In the genomic region with DNA sequence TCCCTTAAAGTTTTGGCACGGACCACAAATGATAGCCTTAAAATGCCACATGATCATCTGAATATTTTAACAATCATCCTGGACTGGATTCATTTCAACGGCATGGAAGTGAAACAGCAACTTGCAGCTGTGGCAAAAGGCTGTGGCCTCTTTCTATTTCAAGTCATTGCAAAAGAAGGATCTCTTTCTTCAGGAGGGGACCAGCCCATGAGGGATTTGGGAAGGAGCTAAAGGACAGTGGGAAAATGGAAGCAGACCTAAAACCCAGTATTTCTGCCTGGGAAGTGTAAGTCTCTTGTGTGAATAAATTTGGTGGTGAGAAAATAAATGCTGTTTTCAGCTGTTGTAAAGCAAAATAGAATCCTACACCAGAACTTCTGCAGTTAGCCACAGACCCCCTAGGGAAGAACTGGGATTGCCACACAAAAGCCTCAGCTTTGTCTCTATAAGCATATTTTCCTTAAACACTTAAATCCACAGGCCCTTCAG, we compare ENCODE assay signal across 9 cellular contexts.
DNase-seq lines count a peak whose midpoint lies in the region; ATAC-seq, FAIRE-seq and TF ChIP-seq lines count a peak whose summit lies in the region.
"Had no signal": no experiment of that assay in that cellular context is flagged by ENCODE, and none has a peak within 500 bp of the region (broad histone marks: within the 10 kb centered on the region; RNA-seq: fewer than 3 reads in every experiment).

No MANE protein-coding gene starts in this region.

- intact Hi-C loops in mammary epithelial cell (cut with micrococcal nuclease), result no loop called here

- CTCF ChIA-PET in mammary epithelial cell (lab: Charles Lee; ENCODE audit: low non-redundant PET), result interaction anchor here (0.7 kb wide), 1 partner anchor 62 kb away, joined by 3 read pairs; no protein-coding TSS in a partner anchor

- H3K9me3 ChIP-seq in MG63, result no peaks in the 10 kb centered on the region
- no peaks in the 10 kb centered on the region for H3K9me3 ChIP-seq in mammary epithelial cell (replicated peaks; ENCODE audit: insufficient read depth, low read length)
- no peaks in the 10 kb centered on the region for H3K9me3 ChIP-seq in keratinocyte (ENCODE audit: control insufficient read depth, low read depth, low read length)

- 0% methylated on average over 2 of the region's 2 CpGs for WGBS in mammary epithelial cell (ENCODE audit: low coverage, missing lambda C conversion rate)

- H3K4me1 ChIP-seq in mammary epithelial cell (ENCODE audit: insufficient read depth, low read length) (peaks cover 18% of the 10 kb centered on the region), keratinocyte (ENCODE audit: control insufficient read depth, extremely low read depth, insufficient read depth, low read length) (peaks cover 18% of the 10 kb centered on the region)

- no TSS peak for BruUV-seq in mammary epithelial cell (replicated peaks; lab: Mats Ljungman, UMichigan)

- H3K4me3 ChIP-seq in MG63 (no peak overlapping the region), mammary epithelial cell (replicated peaks in 1 of 3; ENCODE audit: insufficient read depth in 1 of 3, low read depth in 2 of 3, low read length in 3 of 3) (peak overlapping the region in 1 of 3 experiments; percentile 10), keratinocyte (ENCODE audit: control insufficient read depth in 2 of 3, extremely low read depth in 1 of 3, insufficient read depth in 2 of 3, low read depth in 1 of 3, low read length in 3 of 3) (peak overlapping the region in 2 of 3 experiments; percentile 30 to 34)

- TF ChIP-seq CTCF in mammary epithelial cell (conservative IDR thresholded peaks at IDR 0.05 in 1 of 2, IDR thresholded peaks at IDR 0.05 in 1 of 2; ENCODE audit: extremely low read depth in 1 of 2, insufficient read depth in 1 of 2, low read depth in 1 of 2, low read length in 2 of 2), result no peak
- TF ChIP-seq CTCF in keratinocyte (optimal IDR thresholded peaks at IDR 0.05 in 1 of 3, IDR thresholded peaks at IDR 0.05 in 1 of 3, conservative IDR thresholded peaks at IDR 0.05 in 1 of 3; ENCODE audit: extremely low read depth in 1 of 3, insufficient read depth in 2 of 3, low read length in 3 of 3), result no peak

- H3K27ac ChIP-seq in mammary epithelial cell (ENCODE audit: insufficient read depth, low read depth, low read length), result peak overlapping the region; percentile 44
- H3K27ac ChIP-seq in keratinocyte (ENCODE audit: control insufficient read depth, insufficient read depth, low read length), result peak overlapping the region; percentile 59

- H4K20me1 ChIP-seq in mammary epithelial cell (ENCODE audit: insufficient read depth, low read length) (no peaks in the 10 kb centered on the region), keratinocyte (ENCODE audit: control insufficient read depth, extremely low read depth, insufficient read depth, low read length) (no peaks in the 10 kb centered on the region)

- H3K9ac ChIP-seq in mammary epithelial cell (ENCODE audit: insufficient read depth, low read length) (no peak overlapping the region), keratinocyte (ENCODE audit: control insufficient read depth, extremely low read depth, insufficient read depth, low read length) (peak overlapping the region; percentile 8)

- DNase-seq in MG63, result peak; percentile 22
- peak; percentile 79 for DNase-seq in mammary epithelial cell
- peak; percentile 15 for DNase-seq in keratinocyte (ENCODE audit: low read depth, low spot score)
- DNase-seq in stromal cell of bone marrow (ENCODE audit: low read depth), result peak; percentile 76
- no peak for DNase-seq in kidney tubule cell (ENCODE audit: low spot score)
- no peak for DNase-seq in SW 1271 (lab: John Stamatoyannopoulos, UW)
- no peak for DNase-seq in ACHN
- DNase-seq: NCI-H1417 treated with DMSO at 0.1 percent for 48 hours had no signal

- ATAC-seq in GM19328 (IDR thresholded peaks at IDR 0.05; ENCODE audit: unreplicated experiment), result no peak

- H2AFZ ChIP-seq in mammary epithelial cell (ENCODE audit: low read depth, low read length), result peak overlapping the region; percentile 70
- H2AFZ ChIP-seq in keratinocyte (ENCODE audit: control insufficient read depth, low read length), result no peak overlapping the region

- in situ Hi-C loops in mammary epithelial cell (cut with MboI; ENCODE audit: low sequenced_read_pairs in 2 of 2), result no loop called here
- in situ Hi-C loops in ACHN (cut with HindIII; ENCODE audit: low pct_ligation_motif_present, low pct_unique_long_range_greater_than_20kb, low sequenced_read_pairs), result no loop called here

- H3K79me2 ChIP-seq in mammary epithelial cell (ENCODE audit: insufficient read depth, low read length), result no peaks in the 10 kb centered on the region
- no peaks in the 10 kb centered on the region for H3K79me2 ChIP-seq in keratinocyte (ENCODE audit: control insufficient read depth, insufficient read depth, low read length)

- H3K36me3 ChIP-seq in MG63 (peaks cover 2% of the 10 kb centered on the region; the same call in 1 of the 2 replicates), mammary epithelial cell (ENCODE audit: insufficient read depth, low read length) (no peaks in the 10 kb centered on the region), keratinocyte (ENCODE audit: control insufficient read depth in 2 of 2, extremely low read depth in 1 of 2, insufficient read depth in 2 of 2, low read length in 2 of 2) (peaks cover 0 to 4% of the 10 kb centered on the region in 2 experiments)

- H3K9me1 ChIP-seq in keratinocyte (ENCODE audit: control insufficient read depth, extremely low read depth, insufficient read depth, low read length), result no peaks in the 10 kb centered on the region

- dilution Hi-C loops in mammary epithelial cell (cut with HindIII; ENCODE audit: low sequenced_read_pairs) (no loop called here), keratinocyte (cut with MboI; ENCODE audit: extremely low pct_ligation_motif_present, low sequenced_read_pairs) (no loop called here)

- no peak for FAIRE-seq in keratinocyte (lab: Jason Lieb, UNC)

- peak overlapping the region; percentile 63 for H3K4me2 ChIP-seq in mammary epithelial cell (ENCODE audit: insufficient read depth, low read depth, low read length)
- H3K4me2 ChIP-seq in keratinocyte (ENCODE audit: control insufficient read depth, extremely low read depth, insufficient read depth, low read depth, low read length), result peak overlapping the region; percentile 70

- no peaks in the 10 kb centered on the region for H3K27me3 ChIP-seq in MG63
- H3K27me3 ChIP-seq in mammary epithelial cell (ENCODE audit: insufficient read depth, low read length), result no peaks in the 10 kb centered on the region
- no peaks in the 10 kb centered on the region for H3K27me3 ChIP-seq in keratinocyte (ENCODE audit: control insufficient read depth, extremely low read depth, insufficient read depth, low read length)

Comparison
In these comparisons a context has a peak if more than half of its experiments do, and no peak if none do; other contexts are left out.
1. DNase-seq: peak in MG63 (single experiment), mammary epithelial cell (single experiment), keratinocyte (single experiment) and stromal cell of bone marrow (single experiment); none in kidney tubule cell (single experiment), SW 1271 (0 of 2) and ACHN (single experiment).